Comparison of ENCODE assay signal across 34 cellular contexts in the genomic region with DNA sequence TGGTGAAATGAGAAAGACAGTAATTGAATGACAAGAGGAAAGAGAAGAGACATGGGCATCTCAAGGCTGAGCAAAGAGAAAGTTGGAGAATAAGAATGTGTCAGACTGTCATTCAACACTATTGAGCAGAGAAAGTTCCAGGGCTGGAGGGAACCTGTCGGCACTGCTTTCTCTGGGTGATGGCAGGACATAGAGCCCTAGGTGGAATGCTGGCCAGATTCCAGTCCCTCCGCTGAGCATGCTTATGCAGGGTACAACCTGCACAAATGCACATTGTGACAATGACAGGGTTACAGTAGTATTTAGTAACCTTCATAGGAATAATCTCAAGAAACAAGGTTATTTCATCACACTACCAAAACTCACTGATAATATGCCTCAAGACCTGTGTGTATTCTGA.
"Had no signal": no experiment of that assay in that cellular context is flagged by ENCODE, and none has a peak within 500 bp of the region (broad histone marks: within the 10 kb centered on the region; RNA-seq: fewer than 3 reads in every experiment).

No MANE protein-coding gene starts in this region.

- H3K9me3 Mint-ChIP-seq: activated naive CD4-positive, alpha-beta T cell treated with anti-CD3 and anti-CD28 coated beads, Interleukin-2, amount 10 ng/mL, durations not matched to agents 7 days and 5 days; activated T-helper 2 cell treated with anti-CD3 and anti-CD28 coated beads, Interferon-gamma antibody, Interleukin-2, Interleukin-4, amounts not matched to agents 10 μg/mL and 5 μg/mL and 100 μg/mL, durations not matched to agents 14 hours and 24 hours and 36 hours; T-helper 2 cell treated with Interferon-gamma antibody and Interleukin-4, amounts not matched to agents 5 μg/mL and 100 μg/mL, for 36 hours had no signal

- H3K9me3 ChIP-seq: ascending aorta had no signal

- H3K4me1 Mint-ChIP-seq: activated B cell treated with CpG ODN at 0.5 μM for 24 hours; activated CD4-positive, alpha-beta T cell treated with anti-CD3 and anti-CD28 coated beads, Interleukin-2, amount 10 ng/mL, durations not matched to agents 24 days and 14 days; activated CD8-positive, alpha-beta memory T cell treated with anti-CD3 and anti-CD28 coated beads, Interleukin-2, amount 10 ng/mL, durations not matched to agents 7 days and 5 days; activated naive CD4-positive, alpha-beta T cell treated with anti-CD3 and anti-CD28 coated beads, Interleukin-2, amount 10 ng/mL, durations not matched to agents 7 days and 5 days; activated naive CD4-positive, alpha-beta T cell treated with anti-CD3 and anti-CD28 coated beads, Interleukin-2, amount 50 U/mL, for 24 hours; activated naive CD8-positive, alpha-beta T cell treated with anti-CD3 and anti-CD28 coated beads, Interleukin-2, amount 10 ng/mL, durations not matched to agents 7 days and 5 days; activated naive CD8-positive, alpha-beta T cell treated with anti-CD3 and anti-CD28 coated beads, Interleukin-2, amount 50 U/mL, for 24 hours; brain; central memory CD8-positive, alpha-beta T cell had no signal

- H3K27ac Mint-ChIP-seq: activated B cell treated with CpG ODN at 0.5 μM for 24 hours; activated CD4-positive, alpha-beta memory T cell treated with anti-CD3 and anti-CD28 coated beads for 36 hours; activated CD4-positive, alpha-beta T cell treated with anti-CD3 and anti-CD28 coated beads, Interleukin-2, amount 10 ng/mL, durations not matched to agents 24 days and 14 days; activated CD8-positive, alpha-beta memory T cell treated with anti-CD3 and anti-CD28 coated beads, Interleukin-2, amount 10 ng/mL, durations not matched to agents 7 days and 5 days; activated CD8-positive, alpha-beta T cell treated with anti-CD3 and anti-CD28 coated beads for 36 hours; activated naive CD4-positive, alpha-beta T cell treated with anti-CD3 and anti-CD28 coated beads, Interleukin-2, amount 10 ng/mL, durations not matched to agents 7 days and 5 days; activated naive CD4-positive, alpha-beta T cell treated with anti-CD3 and anti-CD28 coated beads, Interleukin-2, amount 50 U/mL, for 24 hours; activated naive CD8-positive, alpha-beta T cell; activated naive CD8-positive, alpha-beta T cell treated with anti-CD3 and anti-CD28 coated beads, Interleukin-2, amount 10 ng/mL, durations not matched to agents 7 days and 5 days; activated naive CD8-positive, alpha-beta T cell treated with anti-CD3 and anti-CD28 coated beads, Interleukin-2, amount 50 U/mL, for 24 hours; activated T-cell treated with anti-CD3 and anti-CD28 coated beads, Interleukin-2, amount 50 U/mL, for 24 hours; activated T-helper 2 cell treated with anti-CD3 and anti-CD28 coated beads, Interferon-gamma antibody, Interleukin-2, Interleukin-4, amounts not matched to agents 10 μg/mL and 5 μg/mL and 100 μg/mL, durations not matched to agents 14 hours and 24 hours and 36 hours; brain; T-helper 1 cell treated with Interleukin-12 subunit alpha and Interleukin-12 subunit beta and Interleukin-4 antibody, amounts not matched to agents 30 μg/mL and 1 μg/mL, for 36 hours; T-helper 2 cell treated with Interferon-gamma antibody and Interleukin-4, amounts not matched to agents 5 μg/mL and 100 μg/mL, for 36 hours had no signal

- H3K27me3 ChIP-seq: ascending aorta, cardiac muscle cell had no signal

- H3K27me3 Mint-ChIP-seq: activated B cell treated with CpG ODN at 0.5 μM for 24 hours; activated CD4-positive, alpha-beta memory T cell treated with anti-CD3 and anti-CD28 coated beads for 36 hours; activated CD4-positive, alpha-beta T cell treated with anti-CD3 and anti-CD28 coated beads, Interleukin-2, amount 10 ng/mL, durations not matched to agents 24 days and 14 days; activated CD8-positive, alpha-beta memory T cell treated with anti-CD3 and anti-CD28 coated beads, Interleukin-2, amount 10 ng/mL, durations not matched to agents 7 days and 5 days; activated CD8-positive, alpha-beta T cell treated with anti-CD3 and anti-CD28 coated beads for 36 hours; activated naive CD4-positive, alpha-beta T cell treated with anti-CD3 and anti-CD28 coated beads, Interleukin-2, amount 10 ng/mL, durations not matched to agents 7 days and 5 days; activated naive CD4-positive, alpha-beta T cell treated with anti-CD3 and anti-CD28 coated beads, Interleukin-2, amount 50 U/mL, for 24 hours; activated naive CD8-positive, alpha-beta T cell; activated naive CD8-positive, alpha-beta T cell treated with anti-CD3 and anti-CD28 coated beads, Interleukin-2, amount 10 ng/mL, durations not matched to agents 7 days and 5 days; activated naive CD8-positive, alpha-beta T cell treated with anti-CD3 and anti-CD28 coated beads, Interleukin-2, amount 50 U/mL, for 24 hours; activated T-cell treated with anti-CD3 and anti-CD28 coated beads, Interleukin-2, amount 50 U/mL, for 24 hours; brain; central memory CD8-positive, alpha-beta T cell had no signal

- ATAC-seq: activated CD8-positive, alpha-beta memory T cell treated with anti-CD3 and anti-CD28 coated beads, Interleukin-2, amount 10 ng/mL, durations not matched to agents 7 days and 5 days; activated CD8-positive, alpha-beta T cell treated with anti-CD3 and anti-CD28 coated beads for 36 hours; activated naive CD8-positive, alpha-beta T cell treated with anti-CD3 and anti-CD28 coated beads, Interleukin-2, amount 50 U/mL, for 24 hours had no signal

- H3K4me3 ChIP-seq: ascending aorta, cardiac muscle cell had no signal

- H3K36me3 ChIP-seq: ascending aorta, cardiac muscle cell had no signal

- H3K4me1 ChIP-seq: ascending aorta had no signal

- H3K4me3 Mint-ChIP-seq: activated B cell treated with CpG ODN at 0.5 μM for 24 hours; activated CD4-positive, alpha-beta memory T cell treated with anti-CD3 and anti-CD28 coated beads for 36 hours; activated CD4-positive, alpha-beta T cell treated with anti-CD3 and anti-CD28 coated beads, Interleukin-2, amount 10 ng/mL, durations not matched to agents 24 days and 14 days; activated CD8-positive, alpha-beta memory T cell treated with anti-CD3 and anti-CD28 coated beads, Interleukin-2, amount 10 ng/mL, durations not matched to agents 7 days and 5 days; activated CD8-positive, alpha-beta T cell treated with anti-CD3 and anti-CD28 coated beads for 36 hours; activated naive CD4-positive, alpha-beta T cell treated with anti-CD3 and anti-CD28 coated beads, Interleukin-2, amount 10 ng/mL, durations not matched to agents 7 days and 5 days; activated naive CD4-positive, alpha-beta T cell treated with anti-CD3 and anti-CD28 coated beads, Interleukin-2, amount 50 U/mL, for 24 hours; activated naive CD8-positive, alpha-beta T cell; activated naive CD8-positive, alpha-beta T cell treated with anti-CD3 and anti-CD28 coated beads, Interleukin-2, amount 10 ng/mL, durations not matched to agents 7 days and 5 days; activated naive CD8-positive, alpha-beta T cell treated with anti-CD3 and anti-CD28 coated beads, Interleukin-2, amount 50 U/mL, for 24 hours; activated T-cell treated with anti-CD3 and anti-CD28 coated beads, Interleukin-2, amount 50 U/mL, for 24 hours; brain; central memory CD8-positive, alpha-beta T cell; T-helper 1 cell treated with Interleukin-12 subunit alpha and Interleukin-12 subunit beta and Interleukin-4 antibody, amounts not matched to agents 30 μg/mL and 1 μg/mL, for 36 hours; T-helper 2 cell treated with Interferon-gamma antibody and Interleukin-4, amounts not matched to agents 5 μg/mL and 100 μg/mL, for 36 hours had no signal

- H3K27ac ChIP-seq: ascending aorta, cardiac muscle cell, VCaP had no signal

- H3K36me3 Mint-ChIP-seq: activated CD4-positive, alpha-beta memory T cell treated with anti-CD3 and anti-CD28 coated beads for 36 hours; activated CD8-positive, alpha-beta memory T cell treated with anti-CD3 and anti-CD28 coated beads, Interleukin-2, amount 10 ng/mL, durations not matched to agents 7 days and 5 days; activated naive CD4-positive, alpha-beta T cell treated with anti-CD3 and anti-CD28 coated beads, Interleukin-2, amount 10 ng/mL, durations not matched to agents 7 days and 5 days; activated naive CD4-positive, alpha-beta T cell treated with anti-CD3 and anti-CD28 coated beads, Interleukin-2, amount 50 U/mL, for 24 hours; activated naive CD8-positive, alpha-beta T cell; activated naive CD8-positive, alpha-beta T cell treated with anti-CD3 and anti-CD28 coated beads, Interleukin-2, amount 10 ng/mL, durations not matched to agents 7 days and 5 days; brain had no signal

- DNase-seq: activated B cell treated with CpG ODN at 0.5 μM for 24 hours; activated CD4-positive, alpha-beta memory T cell treated with anti-CD3 and anti-CD28 coated beads for 36 hours; activated CD4-positive, alpha-beta T cell treated with anti-CD3 and anti-CD28 coated beads for 4 hours; activated CD4-positive, alpha-beta T cell treated with anti-CD3 and anti-CD28 coated beads, Interleukin-2, amount 10 ng/mL, durations not matched to agents 24 days and 14 days; activated CD4-positive, alpha-beta T cell treated with anti-CD3 and anti-CD28 coated beads, Interleukin-2, amount 50 U/mL, for 1 hour; activated CD4-positive, alpha-beta T cell treated with anti-CD3 and anti-CD28 coated beads, Interleukin-2, amount 50 U/mL, for 4 hours; activated CD4-positive, CD25-positive, alpha-beta regulatory T cell treated with anti-CD3 and anti-CD28 coated beads, Interleukin-2, amount 50 U/mL, for 72 hours; activated CD8-positive, alpha-beta memory T cell treated with anti-CD3 and anti-CD28 coated beads, Interleukin-2, amount 10 ng/mL, durations not matched to agents 7 days and 5 days; activated CD8-positive, alpha-beta memory T cell treated with anti-CD3 and anti-CD28 coated beads, Interleukin-2, amount 50 U/mL, for 48 hours; activated CD8-positive, alpha-beta T cell treated with anti-CD3 and anti-CD28 coated beads for 36 hours; activated effector memory CD4-positive, alpha-beta T cell treated with Interleukin-2 at 50 U/mL for 16 hours; activated gamma-delta T cell; activated naive CD4-positive, alpha-beta T cell treated with anti-CD3 and anti-CD28 coated beads, Interleukin-2, amount 10 ng/mL, durations not matched to agents 7 days and 5 days; activated naive CD4-positive, alpha-beta T cell treated with Interleukin-2 at 50 U/mL for 16 hours; activated naive CD8-positive, alpha-beta T cell treated with anti-CD3 and anti-CD28 coated beads, Interleukin-2, amount 10 ng/mL, durations not matched to agents 7 days and 5 days; activated naive CD8-positive, alpha-beta T cell treated with anti-CD3 and anti-CD28 coated beads, Interleukin-2, amount 50 U/mL, for 24 hours; activated T-cell treated with anti-CD3 and anti-CD28 coated beads, Interleukin-2, amount 50 U/mL, for 24 hours; activated T-cell treated with anti-CD3 and anti-CD28 coated beads, Interleukin-2, amount 50 U/mL, for 48 hours; amygdala; anterior cingulate cortex; caudate nucleus; T-helper 1 cell; T-helper 2 cell; T-helper 9 cell had no signal
